In the genomic region with DNA sequence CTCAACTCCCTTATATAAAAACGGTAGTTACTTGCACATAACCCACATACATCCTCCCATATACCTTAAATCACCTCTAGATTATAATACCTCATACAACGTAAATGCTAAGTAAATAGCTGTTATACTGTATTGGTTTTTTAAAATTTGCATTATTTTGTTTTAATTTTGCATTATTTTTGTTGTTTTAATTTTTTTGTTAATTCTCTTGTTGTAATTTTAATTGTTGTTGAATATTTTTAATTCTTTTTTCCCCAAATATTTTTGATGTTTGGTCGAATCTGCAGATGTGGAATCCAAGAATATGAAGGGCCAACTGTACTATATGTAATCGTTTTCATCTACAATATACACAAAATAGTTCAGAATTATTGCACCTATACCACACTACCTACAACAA, we compare ENCODE assay signal across 27 cellular contexts. TPM values are rescaled to one million over a fixed set of nuclear protein-coding genes. Genes with fewer than 3 reads are reported as not detected.
"Had no signal": no experiment of that assay in that cellular context is flagged by ENCODE, and none has a peak within 500 bp of the region (broad histone marks: within the 10 kb centered on the region; RNA-seq: fewer than 3 reads in every experiment).

No MANE protein-coding gene starts in this region.

- DNase-seq: hippocampal formation; left ventricle myocardium inferior; midbrain; mucosa of descending colon; naive thymus-derived CD4-positive, alpha-beta T cell; ovary; posterior cingulate gyrus; retina; right cardiac atrium; spleen; stimulated activated CD4-positive, alpha-beta T cell treated with anti-CD3 and anti-CD28 coated beads, Interleukin-4, amount 100 ng/mL, for 24 hours; stimulated activated naive CD4-positive, alpha-beta T cell; tibial artery; trophoblast cell; uterus had no signal

- H3K9me3 Mint-ChIP-seq: memory B cell; naive thymus-derived CD4-positive, alpha-beta T cell; natural killer cell treated with Interleukin-12 subunit alpha and Interleukin-12 subunit beta and Interleukin-15 and Interleukin-18, amount 100 ng/mL, for 72 hours; stimulated activated effector memory CD8-positive, alpha-beta T cell treated with anti-CD3 and anti-CD28 coated beads, Interleukin-12 subunit alpha, Interleukin-12 subunit beta, amount 100 ng/mL, for 72 hours; stimulated activated naive CD8-positive, alpha-beta T cell treated with anti-CD3 and anti-CD28 coated beads, Interleukin-15, Interleukin-2, amounts not matched to agents 100 ng/mL and 50 ng/mL, for 24 hours had no signal

- H3K27ac Mint-ChIP-seq: memory B cell; naive thymus-derived CD4-positive, alpha-beta T cell; natural killer cell treated with Interleukin-12 subunit alpha and Interleukin-12 subunit beta and Interleukin-15 and Interleukin-18, amount 100 ng/mL, for 72 hours; stimulated activated effector memory CD8-positive, alpha-beta T cell treated with anti-CD3 and anti-CD28 coated beads, Interleukin-12 subunit alpha, Interleukin-12 subunit beta, amount 100 ng/mL, for 72 hours; stimulated activated naive CD8-positive, alpha-beta T cell treated with anti-CD3 and anti-CD28 coated beads, Interleukin-15, Interleukin-2, amounts not matched to agents 100 ng/mL and 50 ng/mL, for 24 hours had no signal

- H3K4me1 Mint-ChIP-seq: memory B cell; stimulated activated effector memory CD8-positive, alpha-beta T cell treated with anti-CD3 and anti-CD28 coated beads, Interleukin-12 subunit alpha, Interleukin-12 subunit beta, amount 100 ng/mL, for 72 hours had no signal

- H3K4me3 ChIP-seq: left ventricle myocardium inferior, lung, mucosa of descending colon, ovary, prostate gland, skin epidermis, spleen, suprapubic skin, thoracic aorta, tibial artery, uterus had no signal

- H3K36me3 ChIP-seq: ovary, prostate gland, uterus had no signal

- H3K27me3 Mint-ChIP-seq: memory B cell; naive thymus-derived CD4-positive, alpha-beta T cell; natural killer cell treated with Interleukin-12 subunit alpha and Interleukin-12 subunit beta and Interleukin-15 and Interleukin-18, amount 100 ng/mL, for 72 hours; stimulated activated naive CD8-positive, alpha-beta T cell treated with anti-CD3 and anti-CD28 coated beads, Interleukin-15, Interleukin-2, amounts not matched to agents 100 ng/mL and 50 ng/mL, for 24 hours had no signal

- H3K27me3 ChIP-seq: ovary, spleen, suprapubic skin, tibial artery, uterus had no signal

- H3K27ac ChIP-seq: left ventricle myocardium inferior, ovary, prostate gland, skin epidermis, spleen, suprapubic skin, thoracic aorta, tibial artery, uterus had no signal

- H3K4me3 Mint-ChIP-seq: memory B cell; naive thymus-derived CD4-positive, alpha-beta T cell; natural killer cell treated with Interleukin-12 subunit alpha and Interleukin-12 subunit beta and Interleukin-15 and Interleukin-18, amount 100 ng/mL, for 72 hours; stimulated activated effector memory CD8-positive, alpha-beta T cell treated with anti-CD3 and anti-CD28 coated beads, Interleukin-12 subunit alpha, Interleukin-12 subunit beta, amount 100 ng/mL, for 72 hours; stimulated activated naive CD8-positive, alpha-beta T cell treated with anti-CD3 and anti-CD28 coated beads, Interleukin-15, Interleukin-2, amounts not matched to agents 100 ng/mL and 50 ng/mL, for 24 hours had no signal

- H3K9me3 ChIP-seq: left ventricle myocardium inferior, mucosa of descending colon, ovary, prostate gland, spleen, suprapubic skin, thoracic aorta, tibial artery, uterus had no signal

- H3K4me1 ChIP-seq: prostate gland, spleen, suprapubic skin, tibial artery, uterus had no signal

- FAIRE-seq: islet of Langerhans had no signal

RNA-seq across cellular contexts. Expression of a gene that starts 23.5 kb away (rescaled TPM):
- total RNA-seq: mesenteric fat pad; naive thymus-derived CD4-positive, alpha-beta T cell; natural killer cell treated with Interleukin-12 subunit alpha and Interleukin-12 subunit beta and Interleukin-15 and Interleukin-18, amount 100 ng/mL, for 72 hours; subcutaneous adipose tissue had no signal
- polyA plus RNA-seq: naive thymus-derived CD4-positive, alpha-beta T cell had no signal
